In genomic region chr19:10574462-10574861, GRCh38 we compare ENCODE assay signal across 1 cellular context.
TF ChIP-seq lines count a peak whose summit lies in the region.

No MANE protein-coding gene starts in this region.

TF ChIP-seq in HepG2, 621 proteins besides CTCF, POLR2A, EP300 and RAD21:
- peak; percentile 42; the same call in 1 of the 2 replicates for TF ChIP-seq ZBTB38 (CRISPR knock-in tag; IDR thresholded peaks at IDR 0.05)
- no peak for TF ChIP-seq ZNF879 (CRISPR knock-in tag; IDR thresholded peaks at IDR 0.05)
